Comparison of ENCODE assay signal across 9 cellular contexts in genomic region chr15:37096878-37097568, GRCh38. TPM values are rescaled to one million over a fixed set of nuclear protein-coding genes. Genes with fewer than 3 reads are reported as not detected.
DNase-seq lines count a peak whose midpoint lies in the region; ATAC-seq and TF ChIP-seq lines count a peak whose summit lies in the region.
"Had no signal": no experiment of that assay in that cellular context is flagged by ENCODE, and none has a peak within 500 bp of the region (broad histone marks: within the 10 kb centered on the region; RNA-seq: fewer than 3 reads in every experiment).

No MANE protein-coding gene starts in this region.

- no peaks in the 10 kb centered on the region for H3K36me3 ChIP-seq in left ventricle myocardium inferior
- H3K36me3 ChIP-seq in mesodermal cell (ENCODE audit: control insufficient read depth, insufficient read depth, low read length), result peaks cover 29% of the 10 kb centered on the region

- peaks cover 1% of the 10 kb centered on the region for H3K9me3 Mint-ChIP-seq in central memory CD8-positive, alpha-beta T cell

- H3K4me3 ChIP-seq in left ventricle myocardium inferior (peak overlapping the region; percentile 76), mesodermal cell (ENCODE audit: extremely low read depth, insufficient read depth, low read length, poor library complexity, severe bottlenecking) (peak overlapping the region; percentile 77)

- peaks cover 15% of the 10 kb centered on the region for H3K36me3 Mint-ChIP-seq in central memory CD8-positive, alpha-beta T cell (ENCODE audit: insufficient read depth)

- H3K9me3 ChIP-seq in left ventricle myocardium inferior (replicated peaks) (no peaks in the 10 kb centered on the region), mesodermal cell (ENCODE audit: control insufficient read depth, low read length) (no peaks in the 10 kb centered on the region)

- H3K27ac Mint-ChIP-seq in central memory CD8-positive, alpha-beta T cell (ENCODE audit: low read depth), result no peak overlapping the region

- H3K4me1 ChIP-seq in left ventricle myocardium inferior, result peaks cover 80% of the 10 kb centered on the region
- H3K4me1 ChIP-seq in mesodermal cell (ENCODE audit: control insufficient read depth, insufficient read depth, low read length, poor library complexity, severe bottlenecking), result peaks cover 31% of the 10 kb centered on the region

- ATAC-seq in Right ventricle myocardium superior (ENCODE audit: poor library complexity) (no peak), GM21825 (IDR thresholded peaks at IDR 0.05; ENCODE audit: unreplicated experiment) (no peak), GM18909 (IDR thresholded peaks at IDR 0.05; ENCODE audit: poor library complexity, unreplicated experiment) (no peak)
- no peak for ATAC-seq in central memory CD8-positive, alpha-beta T cell (replicated peaks; ENCODE audit: extremely low read depth, poor library complexity, severe bottlenecking)

- peaks cover 42% of the 10 kb centered on the region for H3K4me1 Mint-ChIP-seq in central memory CD8-positive, alpha-beta T cell

- H3K27me3 Mint-ChIP-seq in central memory CD8-positive, alpha-beta T cell, result peaks cover 97% of the 10 kb centered on the region

- H3K27ac ChIP-seq in left ventricle myocardium inferior (replicated peaks) (peak overlapping the region; percentile 97), mesodermal cell (ENCODE audit: low read depth, low read length, severe bottlenecking) (peak overlapping the region; percentile 60)

- DNase-seq in left ventricle myocardium inferior (no peak), Right ventricle myocardium superior (no peak), T1000 (lab: John Stamatoyannopoulos, UW) (no peak), H4 (ENCODE audit: low spot score) (no peak)
- DNase-seq in central memory CD8-positive, alpha-beta T cell (ENCODE audit: low spot score in 2 of 2), result no peak
- DNase-seq: NCI-H748 treated with DMSO at 0.1 percent for 48 hours had no signal

- WGBS in mesodermal cell (ENCODE audit: insufficient coverage in 2 of 2), 2 experiments, result 0 to 2% methylated on average over 11 to 17 of the region's 23 CpGs

- TF ChIP-seq CTCF in left ventricle myocardium inferior (IDR thresholded peaks at IDR 0.05; ENCODE audit: borderline replicate concordance), result no peak

- peak overlapping the region; percentile 84 for H3K4me3 Mint-ChIP-seq in central memory CD8-positive, alpha-beta T cell

- intact Hi-C loops in left ventricle myocardium inferior (cut with micrococcal nuclease), result no loop called here
- intact Hi-C loops in Right ventricle myocardium superior (cut with DNase I), result loop anchor here (5.0 kb wide), 1 partner anchor 210 kb away; no protein-coding TSS in a partner anchor

- peaks cover 25% of the 10 kb centered on the region for H3K27me3 ChIP-seq in left ventricle myocardium inferior (ENCODE audit: low read depth)

RNA-seq across cellular contexts. Expression of gene MEIS2, which starts 3.3 kb away (rescaled TPM):
- total RNA-seq in left ventricle myocardium inferior (36.0 TPM), Right ventricle myocardium superior (43.9 TPM)
- 69.6 TPM for polyA plus RNA-seq in mesodermal cell (2013, experiment 1 of 2)
- polyA plus RNA-seq in mesodermal cell (2013, experiment 2 of 2), result 70.7 TPM
- total RNA-seq in H4 (2014; rRNA removed; shearing (Covaris generic)), result 13.0 and 28.0 TPM in 2 replicates
